ENCODE assay signal across 8 cellular contexts in the genomic region with DNA sequence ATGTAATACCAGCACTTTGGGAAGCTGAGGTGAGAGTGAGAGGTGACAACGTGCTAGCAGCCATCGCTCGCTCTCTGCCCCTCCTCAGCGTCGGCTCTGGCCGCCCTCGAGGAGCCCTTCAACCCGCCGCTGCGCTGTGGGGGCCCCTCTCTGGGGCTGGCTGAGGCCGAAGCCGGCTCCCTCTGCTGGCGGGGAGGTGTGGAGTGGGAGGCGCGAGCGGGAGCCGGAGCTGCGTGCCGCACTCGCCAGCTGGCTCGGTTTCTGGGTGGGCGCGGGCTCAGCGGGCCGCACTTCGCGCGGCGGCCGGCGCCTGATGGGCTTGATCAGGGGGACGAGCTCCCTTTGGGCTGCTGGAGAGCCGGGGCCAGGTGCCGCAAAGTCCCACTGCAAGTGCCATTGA.
A peak's percentile ranks its signal among the peaks of the same experiment; 100 is the strongest.
DNase-seq lines count a peak whose midpoint lies in the region; ATAC-seq and TF ChIP-seq lines count a peak whose summit lies in the region.

No MANE protein-coding gene starts in this region.

- H3K4me3 ChIP-seq in foreskin fibroblast (ENCODE audit: low read depth in 1 of 2, low read length in 2 of 2), result peak overlapping the region; percentile 6 to 34

- DNase-seq in DMS114 treated with DMSO at 0.1 percent for 48 hours (lab: John Stamatoyannopoulos, UW; ENCODE audit: unreplicated experiment) (peak; percentile 3), NOMO-1 treated with DMSO at 0.1 percent for 48 hours (lab: John Stamatoyannopoulos, UW; ENCODE audit: unreplicated experiment) (peak; percentile 49), foreskin fibroblast (peak in 1 of 2 donors; percentile 32), putamen (ENCODE audit: low spot score) (peak; percentile 9), germinal center (ENCODE audit: low spot score) (no peak), NCI-H1417 (lab: John Stamatoyannopoulos, UW) (no peak), NCI-H2196 treated with DMSO at 0.1 percent for 48 hours (lab: John Stamatoyannopoulos, UW; ENCODE audit: unreplicated experiment) (no peak)

- ATAC-seq in GM18498 (IDR thresholded peaks at IDR 0.05; ENCODE audit: unreplicated experiment), result no peak

- TF ChIP-seq CTCF in foreskin fibroblast (IDR thresholded peaks at IDR 0.05; ENCODE audit: low read depth, low read length), result peak; percentile 37

Comparison
In these comparisons a context has a peak if more than half of its experiments do, and no peak if none do; other contexts are left out.
1. DNase-seq: peak in DMS114 treated with DMSO at 0.1 percent for 48 hours (single experiment), NOMO-1 treated with DMSO at 0.1 percent for 48 hours (single experiment) and putamen (single experiment); none in germinal center (single experiment), NCI-H1417 (0 of 3) and NCI-H2196 treated with DMSO at 0.1 percent for 48 hours (single experiment).